ENCODE assay signal across 8 cellular contexts in genomic region chr2:64727013-64727767, GRCh38.
A peak's percentile ranks its signal among the peaks of the same experiment; 100 is the strongest.
DNase-seq lines count a peak whose midpoint lies in the region; ATAC-seq, FAIRE-seq and TF ChIP-seq lines count a peak whose summit lies in the region.

No MANE protein-coding gene starts in this region.

- POLR2A ChIA-PET in K562 (lab: Yijun Ruan, JAX), result interaction anchor here (1.0 to 1.8 kb wide), 5 partner anchors 11 to 73 kb away, joined by 3 to 6 read pairs (median 5); no protein-coding TSS in a partner anchor

- peaks cover 5 to 26% of the 10 kb centered on the region in 2 experiments for H3K4me1 ChIP-seq in K562 (replicated peaks in 1 of 2; ENCODE audit: control insufficient read depth in 2 of 2, insufficient read depth in 2 of 2, low read length in 2 of 2)
- H3K4me1 ChIP-seq in upper lobe of right lung, result peaks cover 33% of the 10 kb centered on the region

- no TSS peak for BruUV-seq in K562 (replicated peaks; lab: Mats Ljungman, UMichigan)

- intact Hi-C loops in K562 (cut with micrococcal nuclease), result no loop called here
- intact Hi-C loops in upper lobe of right lung (cut with DNase I), result no loop called here

- peak overlapping the region; percentile 39; the same call in 1 of the 2 replicates for H3K4me3 ChIP-seq in GM06990 (replicated peaks; ENCODE audit: low read depth, low read length)
- no peak overlapping the region for H3K4me3 ChIP-seq in K562
- no peak overlapping the region for H3K4me3 ChIP-seq in upper lobe of right lung

- H3K4me2 ChIP-seq in K562 (ENCODE audit: insufficient read depth, low read length), result 0 out of 2 replicates have a peak overlapping the region, but pooled peaks have one; percentile 6

- ATAC-seq in GM21360 (IDR thresholded peaks at IDR 0.05; ENCODE audit: unreplicated experiment) (peak; percentile 76), HG03565 (IDR thresholded peaks at IDR 0.05; ENCODE audit: unreplicated experiment) (peak; percentile 80), K562 (peak; percentile 31), upper lobe of right lung (peak; percentile 79)

- H4K20me1 ChIP-seq in K562 (replicated peaks; ENCODE audit: control insufficient read depth, insufficient read depth, low read length), result no peaks in the 10 kb centered on the region

- no peaks in the 10 kb centered on the region for H3K79me2 ChIP-seq in K562 (ENCODE audit: control insufficient read depth, insufficient read depth, low read length)

- DNase-seq in GM06990 (ENCODE audit: extremely low read depth, insufficient read length), result peak; percentile 59
- no peak for DNase-seq in K562 (ENCODE audit: extremely low read depth in 1 of 4, low spot score in 3 of 4)
- no peak for DNase-seq in upper lobe of right lung
- no peak for DNase-seq in HPDE6-E6E7 (ENCODE audit: extremely low spot score)
- DNase-seq in HK-2 (ENCODE audit: unreplicated experiment), result no peak
- no peak for DNase-seq in iPS-NIHi7 (ENCODE audit: extremely low spot score)

- peak overlapping the region; percentile 46 for H2AFZ ChIP-seq in K562 (ENCODE audit: low read depth, low read length)

- no peaks in the 10 kb centered on the region; the same call in 1 of the 2 replicates for H3K36me3 ChIP-seq in GM06990 (ENCODE audit: control insufficient read depth, insufficient read depth, low read length)
- H3K36me3 ChIP-seq in K562 (ENCODE audit: control insufficient read depth, insufficient read depth, low read length), result no peaks in the 10 kb centered on the region
- no peaks in the 10 kb centered on the region for H3K36me3 ChIP-seq in upper lobe of right lung

- in situ Hi-C loops in K562 (cut with MboI), result no loop called here

- no peak overlapping the region for H3K9ac ChIP-seq in K562 (ENCODE audit: insufficient read depth in 1 of 2, low read depth in 2 of 2, low read length in 2 of 2)

- no peak for TF ChIP-seq POLR2A in K562 (conservative IDR thresholded peaks at IDR 0.05)

- H3K27ac ChIP-seq in K562 (ENCODE audit: extremely low read depth, low read depth, low read length), result peak overlapping the region; percentile 2; the same call in 1 of the 3 replicates
- peak overlapping the region; percentile 71 for H3K27ac ChIP-seq in upper lobe of right lung

- H3K27me3 ChIP-seq in GM06990 (replicated peaks; ENCODE audit: control insufficient read depth, insufficient read depth, low read length) (no peaks in the 10 kb centered on the region), K562 (ENCODE audit: control insufficient read depth in 2 of 2, insufficient read depth in 2 of 2, low read length in 2 of 2) (no peaks in the 10 kb centered on the region), upper lobe of right lung (no peaks in the 10 kb centered on the region)

- no peak for TF ChIP-seq RAD21 in K562 (CRISPR knock-in tag; conservative IDR thresholded peaks at IDR 0.05 in 1 of 2, IDR thresholded peaks at IDR 0.05 in 1 of 2)

- FAIRE-seq in K562 (lab: Jason Lieb, UNC), result peak; percentile 26

- TF ChIP-seq CTCF in GM06990 (IDR thresholded peaks at IDR 0.05; ENCODE audit: insufficient read depth, low read length, poor library complexity, severe bottlenecking) (no peak), K562 (IDR thresholded peaks at IDR 0.05 in 2 of 3, conservative IDR thresholded peaks at IDR 0.05 in 1 of 3; ENCODE audit: insufficient read depth in 2 of 3, low read depth in 1 of 3, low read length in 3 of 3) (no peak), upper lobe of right lung (IDR thresholded peaks at IDR 0.05) (no peak)

- no peaks in the 10 kb centered on the region for H3K9me3 ChIP-seq in K562 (replicated peaks; ENCODE audit: control insufficient read depth, insufficient read depth, low read depth, low read length)
- no peaks in the 10 kb centered on the region for H3K9me3 ChIP-seq in upper lobe of right lung

- CTCF ChIA-PET in K562 (lab: Yijun Ruan, JAX; ENCODE audit: low intra/inter-chr PET ratio), result no interaction called here

- TF ChIP-seq EP300 in K562 (IDR thresholded peaks at IDR 0.05; ENCODE audit: low read length), result no peak

- WGBS in K562 (ENCODE audit: insufficient coverage, low coverage, missing lambda C conversion rate), result 23% methylated on average over 3 of the region's 3 CpGs

- no peaks in the 10 kb centered on the region for H3K9me1 ChIP-seq in K562 (ENCODE audit: control insufficient read depth, insufficient read depth, low read length)

TF ChIP-seq in K562, 482 proteins besides CTCF, POLR2A, EP300 and RAD21:
- TF ChIP-seq ELF1 (tag; IDR thresholded peaks at IDR 0.05), result peak; percentile 42; the same call in 1 of the 2 replicates
- TF ChIP-seq PTBP1 (IDR thresholded peaks at IDR 0.05; ENCODE audit: low read depth, low read length), result no peak
- TF ChIP-seq ZNF347 (CRISPR knock-in tag; IDR thresholded peaks at IDR 0.05; ENCODE audit: low read depth), result 0 out of 2 replicates have a peak, but pooled peaks have one; percentile 39
- peak; percentile 91 for TF ChIP-seq SPI1 (IDR thresholded peaks at IDR 0.05; ENCODE audit: borderline replicate concordance, low read depth, low read length)
- TF ChIP-seq FOXA3 (CRISPR knock-in tag; conservative IDR thresholded peaks at IDR 0.05 in 1 of 2, IDR thresholded peaks at IDR 0.05 in 1 of 2), result peak in 1 of 2 experiments; percentile 63; a peak in 2 of 4 replicates
- peak; percentile 10; the same call in 1 of the 2 replicates for TF ChIP-seq NR2F6 (CRISPR knock-in tag; IDR thresholded peaks at IDR 0.05)
- no peak for TF ChIP-seq CGGBP1 (CRISPR knock-in tag; IDR thresholded peaks at IDR 0.05)
- no peak for TF ChIP-seq SMARCC2 (IDR thresholded peaks at IDR 0.05; ENCODE audit: low read depth)
- TF ChIP-seq, protein P1, sequence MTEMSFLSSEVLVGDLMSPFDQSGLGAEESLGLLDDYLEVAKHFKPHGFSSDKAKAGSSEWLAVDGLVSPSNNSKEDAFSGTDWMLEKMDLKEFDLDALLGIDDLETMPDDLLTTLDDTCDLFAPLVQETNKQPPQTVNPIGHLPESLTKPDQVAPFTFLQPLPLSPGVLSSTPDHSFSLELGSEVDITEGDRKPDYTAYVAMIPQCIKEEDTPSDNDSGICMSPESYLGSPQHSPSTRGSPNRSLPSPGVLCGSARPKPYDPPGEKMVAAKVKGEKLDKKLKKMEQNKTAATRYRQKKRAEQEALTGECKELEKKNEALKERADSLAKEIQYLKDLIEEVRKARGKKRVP (CRISPR knock-in tag; IDR thresholded peaks at IDR 0.05), result no peak
- no peak for TF ChIP-seq POLR2H (tag; IDR thresholded peaks at IDR 0.05; ENCODE audit: low read depth)
- TF ChIP-seq ETV1 (tag; conservative IDR thresholded peaks at IDR 0.05; ENCODE audit: low read depth), result peak; percentile 64
